In the genomic region with DNA sequence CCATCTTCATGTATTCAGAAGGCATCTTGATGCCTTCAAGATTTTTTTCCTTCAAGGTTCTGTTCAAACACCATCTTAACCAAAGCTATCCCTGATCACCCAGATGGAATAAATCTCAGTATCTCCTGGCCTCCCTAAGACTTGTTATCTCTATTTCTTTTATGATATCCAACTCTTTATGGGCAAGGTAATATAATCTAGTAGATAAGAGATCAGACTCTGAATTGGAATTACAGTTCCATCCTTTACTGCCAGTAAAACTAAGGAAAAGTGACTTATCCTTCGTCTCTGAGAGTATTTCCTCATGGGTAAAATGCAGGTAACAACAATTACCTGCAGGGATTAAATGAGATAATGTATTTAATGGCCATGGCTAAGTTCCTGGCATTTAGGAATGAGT, we compare ENCODE assay signal across 8 cellular contexts.
"Had no signal": no experiment of that assay in that cellular context is flagged by ENCODE, and none has a peak within 500 bp of the region (broad histone marks: within the 10 kb centered on the region; RNA-seq: fewer than 3 reads in every experiment).

No MANE protein-coding gene starts in this region.

- FAIRE-seq: HepG2, HTR-8/SVneo, K562 had no signal

- H3K27ac ChIP-seq: HL-60, KMS-11 had no signal

- ATAC-seq: HepG2, K562 had no signal

- H3K4me3 ChIP-seq: K562 had no signal

- DNase-seq: IMR-90, KBM-7, KG1 had no signal
